38 cellular contexts compared by ENCODE assay signal in genomic region chr1:152957561-152957960, GRCh38. TPM values are rescaled to one million over a fixed set of nuclear protein-coding genes. Genes with fewer than 3 reads are reported as not detected.
"Had no signal": no experiment of that assay in that cellular context is flagged by ENCODE, and none has a peak within 500 bp of the region (broad histone marks: within the 10 kb centered on the region; RNA-seq: fewer than 3 reads in every experiment).

No MANE protein-coding gene starts in this region.

- DNase-seq: Karpas-422, Kasumi-1, MG63, MV-4-11, NCI-H1048, NCI-H1092, NCI-H1092 treated with DMSO at 0.1 percent for 48 hours, NCI-H1105, NCI-H1105 treated with DMSO at 0.1 percent for 48 hours, NCI-H1417, NCI-H1417 treated with DMSO at 0.1 percent for 48 hours, NCI-H1436, NCI-H1436 treated with DMSO at 0.1 percent for 48 hours, NCI-H146, NCI-H1694, NCI-H1694 treated with DMSO at 0.1 percent for 48 hours, NCI-H187, NCI-H187 treated with DMSO at 0.1 percent for 48 hours, NCI-H1930, NCI-H2029, NCI-H2029 treated with DMSO at 0.1 percent for 48 hours, NCI-H2081, NCI-H2081 treated with DMSO at 0.1 percent for 48 hours, NCI-H2107, NCI-H2171, NCI-H2171 treated with DMSO at 0.1 percent for 48 hours, NCI-H2227 treated with DMSO at 0.1 percent for 48 hours, NCI-H226, NCI-H345, NCI-H446, NCI-H446 treated with DMSO at 0.1 percent for 48 hours, NCI-H510A, NCI-H510A treated with DMSO at 0.1 percent for 48 hours had no signal

- H3K9ac ChIP-seq: KMS-11 had no signal

- H3K4me3 ChIP-seq: MG63 had no signal

- H3K9me3 ChIP-seq: MG63 had no signal

- H3K27ac ChIP-seq: KMS-11 had no signal

- H3K36me3 ChIP-seq: MG63 had no signal

- H3K4me2 ChIP-seq: KMS-11 had no signal

RNA-seq across cellular contexts. Expression of gene SPRR5, which starts 10.6 kb away (rescaled TPM):
- total RNA-seq: LHCN-M2, M059J, MCF 10A, NCI-H460 had no signal

RNA-seq across cellular contexts. Expression of gene SPRR4, which starts 12.9 kb away (rescaled TPM):
- total RNA-seq: LHCN-M2, M059J, MCF 10A, NCI-H460 had no signal

RNA-seq across cellular contexts. Expression of gene SPRR1A, which starts 26.3 kb away (rescaled TPM):
- total RNA-seq: LHCN-M2, M059J, MCF 10A, NCI-H460 had no signal

RNA-seq across cellular contexts. Expression of gene SPRR3, which starts 44.0 kb away (rescaled TPM):
- total RNA-seq: LHCN-M2, M059J, MCF 10A, NCI-H460 had no signal

RNA-seq across cellular contexts. Expression of gene IVL, which starts 49.2 kb away (rescaled TPM):
- total RNA-seq: LHCN-M2, M059J, NCI-H460 had no signal
